In genomic region chr12:67161322-67161918, GRCh38 we compare ENCODE assay signal across 1 cellular context.
TF ChIP-seq lines count a peak whose summit lies in the region.

No MANE protein-coding gene starts in this region.

TF ChIP-seq in GM23338, 12 proteins besides CTCF, POLR2A, EP300 and RAD21 (continued from another document):
- TF ChIP-seq REST (IDR thresholded peaks at IDR 0.05; ENCODE audit: unreplicated experiment) (no peak), EZH2phosphoT487 (IDR thresholded peaks at IDR 0.05; ENCODE audit: unreplicated experiment) (no peak), CREB1 (CRISPR knock-in tag; IDR thresholded peaks at IDR 0.05; ENCODE audit: low read depth) (no peak), JUNB (IDR thresholded peaks at IDR 0.05; ENCODE audit: unreplicated experiment) (no peak), ZNF331 (CRISPR knock-in tag; IDR thresholded peaks at IDR 0.05; ENCODE audit: low read depth) (no peak), ZNF114 (CRISPR knock-in tag; IDR thresholded peaks at IDR 0.05) (no peak)
TF ChIP-seq in GM23338: peak in this region for 0.
